ENCODE assay signal across 18 cellular contexts in the genomic region with DNA sequence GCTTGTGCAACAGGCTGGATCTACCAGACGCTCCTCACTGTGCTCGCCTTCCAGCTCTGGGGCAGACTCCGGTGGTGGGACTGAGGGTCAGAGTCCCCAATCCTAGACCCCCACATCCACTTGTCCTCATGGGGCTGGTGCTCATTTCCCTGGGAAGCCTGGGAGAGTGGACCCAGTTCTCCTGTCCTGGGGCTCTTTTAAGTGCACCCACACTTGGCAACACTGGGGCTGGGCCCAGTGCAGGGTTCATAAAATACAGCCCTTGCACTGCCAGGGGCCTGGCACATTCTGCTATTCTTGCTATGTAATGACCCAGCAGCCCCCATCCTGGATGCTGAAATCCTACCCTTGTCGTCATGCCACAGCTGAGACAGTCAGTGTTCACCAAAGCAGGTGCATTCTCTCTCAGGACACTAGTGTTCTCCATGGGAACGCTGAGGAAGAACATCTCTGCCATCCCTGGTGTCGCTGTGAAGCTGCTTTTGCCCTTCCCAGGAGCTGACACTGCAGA.
DNase-seq lines count a peak whose midpoint lies in the region; TF ChIP-seq lines count a peak whose summit lies in the region.
"Had no signal": no experiment of that assay in that cellular context is flagged by ENCODE, and none has a peak within 500 bp of the region (broad histone marks: within the 10 kb centered on the region; RNA-seq: fewer than 3 reads in every experiment).

No MANE protein-coding gene starts in this region.

- H3K4me3 Mint-ChIP-seq in activated CD4-positive, alpha-beta T cell treated with anti-CD3 and anti-CD28 coated beads, Interleukin-2, amount 10 ng/mL, durations not matched to agents 7 days and 5 days = no peak overlapping the region
- H3K4me3 Mint-ChIP-seq in immature natural killer cell = peak overlapping the region in 4 of 5 donors; percentile 8 to 71 (median 40)

- peaks cover 41% of the 10 kb centered on the region for H3K4me1 Mint-ChIP-seq in activated CD4-positive, alpha-beta T cell treated with anti-CD3 and anti-CD28 coated beads, Interleukin-2, amount 10 ng/mL, durations not matched to agents 7 days and 5 days
- H3K4me1 Mint-ChIP-seq in immature natural killer cell = peaks cover 86 to 97% of the 10 kb centered on the region in 2 donors

- peak overlapping the region; percentile 57 for H3K27ac Mint-ChIP-seq in activated CD4-positive, alpha-beta T cell treated with anti-CD3 and anti-CD28 coated beads, Interleukin-2, amount 10 ng/mL, durations not matched to agents 7 days and 5 days
- peak overlapping the region; percentile 84 to 99 (median 95) for H3K27ac Mint-ChIP-seq in immature natural killer cell

- intact Hi-C loops in spleen (cut with DNase I; ENCODE audit: low total_unique reads) = no loop called here

- H3K9me3 ChIP-seq in spleen = no peaks in the 10 kb centered on the region
- H3K9me3 ChIP-seq: SJCRH30 had no signal

- TF ChIP-seq POLR2A in spleen (IDR thresholded peaks at IDR 0.05) = no peak

- H3K27me3 Mint-ChIP-seq in activated CD4-positive, alpha-beta T cell treated with anti-CD3 and anti-CD28 coated beads, Interleukin-2, amount 10 ng/mL, durations not matched to agents 7 days and 5 days = no peaks in the 10 kb centered on the region
- H3K27me3 Mint-ChIP-seq in immature natural killer cell (ENCODE audit: low read depth in 3 of 3) = peaks cover 27 to 42% (median 35%) of the 10 kb centered on the region in 3 donors

- H3K27ac ChIP-seq in RWPE1 (peak overlapping the region; percentile 50), spleen (peak overlapping the region in 3 of 8 donors; percentile 93 to 95 (median 94))
- H3K27ac ChIP-seq: KMS-11, parathyroid adenoma, SJCRH30 had no signal

- H3K4me3 ChIP-seq in spleen = no peak overlapping the region
- H3K4me3 ChIP-seq: SJCRH30 had no signal

- no peak for DNase-seq in activated CD4-positive, alpha-beta T cell treated with anti-CD3 and anti-CD28 coated beads, Interleukin-2, amount 10 ng/mL, durations not matched to agents 7 days and 5 days
- DNase-seq in activated CD4-positive, alpha-beta T cell treated with anti-CD3 and anti-CD28 coated beads for 4 hours = no peak
- DNase-seq in RWPE1 (ENCODE audit: low spot score) (no peak), immature natural killer cell (no peak), spleen (peak; percentile 76), NCI-H2196 (lab: John Stamatoyannopoulos, UW; ENCODE audit: unreplicated experiment) (no peak), NCI-H1694 treated with DMSO at 0.1 percent for 48 hours (lab: John Stamatoyannopoulos, UW) (no peak), NCI-H128 (lab: John Stamatoyannopoulos, UW; ENCODE audit: unreplicated experiment) (no peak)
- DNase-seq: activated naive CD4-positive, alpha-beta T cell; DMS53; NCI-H1092; NCI-H2107; NCI-H526 treated with DMSO at 0.1 percent for 48 hours; SJCRH30; stimulated activated CD4-positive, alpha-beta T cell treated with anti-CD3 and anti-CD28 coated beads, Interleukin-4, amount 100 ng/mL, for 1 hour; substantia nigra had no signal

- H3K27me3 ChIP-seq in spleen (replicated peaks in 1 of 7) = no peaks in the 10 kb centered on the region
- H3K27me3 ChIP-seq: SJCRH30 had no signal

- peaks cover 0 to 77% (median 41%) of the 10 kb centered on the region in 6 donors for H3K36me3 ChIP-seq in spleen
- H3K36me3 ChIP-seq: SJCRH30 had no signal

- TF ChIP-seq CTCF in RWPE1 (conservative IDR thresholded peaks at IDR 0.05; ENCODE audit: low read depth) (no peak), spleen (IDR thresholded peaks at IDR 0.05 in 8 of 11, conservative IDR thresholded peaks at IDR 0.05 in 3 of 11) (no peak)

- H3K9me3 Mint-ChIP-seq in activated CD4-positive, alpha-beta T cell treated with anti-CD3 and anti-CD28 coated beads, Interleukin-2, amount 10 ng/mL, durations not matched to agents 7 days and 5 days = no peaks in the 10 kb centered on the region
- no peaks in the 10 kb centered on the region for H3K9me3 Mint-ChIP-seq in immature natural killer cell

- POLR2A ChIA-PET in activated CD4-positive, alpha-beta T cell treated with anti-CD3 and anti-CD28 coated beads, Interleukin-2, amount 10 ng/mL, durations not matched to agents 7 days and 5 days (lab: Charles Lee) = interaction anchor here (0.7 kb wide), 1 partner anchor 45 kb away, joined by 3 read pairs; no protein-coding TSS in a partner anchor
- POLR2A ChIA-PET in RWPE1 (lab: Yijun Ruan, JAX; ENCODE audit: low non-redundant PET) = no interaction called here

- H3K36me3 Mint-ChIP-seq in activated CD4-positive, alpha-beta T cell treated with anti-CD3 and anti-CD28 coated beads, Interleukin-2, amount 10 ng/mL, durations not matched to agents 7 days and 5 days (ENCODE audit: low read depth) = peaks cover 46% of the 10 kb centered on the region
- H3K36me3 Mint-ChIP-seq in immature natural killer cell = peaks cover 31 to 53% (median 33%) of the 10 kb centered on the region in 3 donors

- peaks cover 42 to 98% (median 60%) of the 10 kb centered on the region in 6 donors for H3K4me1 ChIP-seq in spleen
- H3K4me1 ChIP-seq: parathyroid adenoma had no signal

- CTCF ChIA-PET in activated CD4-positive, alpha-beta T cell treated with anti-CD3 and anti-CD28 coated beads, Interleukin-2, amount 10 ng/mL, durations not matched to agents 7 days and 5 days (lab: Charles Lee) = interaction anchor here (0.9 to 4.4 kb wide), 2 partner anchors 9 to 152 kb away, joined by 3 to 17 read pairs; no protein-coding TSS in a partner anchor
- CTCF ChIA-PET in RWPE1 (lab: Yijun Ruan, JAX) = no interaction called here

- 87 to 95% (median 94%) methylated on average over 5 to 6 of the region's 6 CpGs for WGBS in spleen, 5 donors
